In the genomic region with DNA sequence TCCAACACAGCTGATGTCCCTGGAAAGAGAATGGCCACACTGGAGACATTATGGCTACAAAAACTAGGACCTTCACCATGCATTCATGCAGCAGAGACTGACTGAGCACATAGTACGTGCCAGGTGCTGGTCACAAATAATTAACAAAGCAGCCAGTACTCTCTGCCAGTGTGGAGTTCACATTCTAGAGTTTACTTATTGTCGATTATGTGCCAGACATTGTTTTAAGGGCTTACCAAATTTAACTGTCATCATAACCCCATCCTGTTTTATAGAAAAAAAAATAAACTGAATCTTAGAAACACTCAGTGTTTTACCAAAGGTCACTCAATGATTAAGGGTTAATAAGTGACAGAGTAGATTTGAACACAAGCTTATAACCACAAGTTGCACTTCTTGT, we compare ENCODE assay signal across 31 cellular contexts.
"Had no signal": no experiment of that assay in that cellular context is flagged by ENCODE, and none has a peak within 500 bp of the region (broad histone marks: within the 10 kb centered on the region; RNA-seq: fewer than 3 reads in every experiment).

No MANE protein-coding gene starts in this region.

- ATAC-seq: activated CD8-positive, alpha-beta T cell treated with anti-CD3 and anti-CD28 coated beads for 36 hours; activated naive CD4-positive, alpha-beta T cell treated with anti-CD3 and anti-CD28 coated beads, Interleukin-2, amount 50 U/mL, for 72 hours; activated T-cell treated with anti-CD3 and anti-CD28 coated beads, Interleukin-2, amount 50 U/mL, for 4 hours; activated T-cell treated with anti-CD3 and anti-CD28 coated beads, Interleukin-2, amount 50 U/mL, for 72 hours; activated T-helper 17 cell treated with anti-CD3 and anti-CD28 coated beads, Interleukin-2, amount 50 U/mL, for 72 hours; body of pancreas had no signal

- DNase-seq: activated B cell treated with CpG ODN at 0.5 μM for 24 hours; activated CD4-positive, alpha-beta memory T cell treated with anti-CD3 and anti-CD28 coated beads for 36 hours; activated CD4-positive, alpha-beta T cell treated with anti-CD3 and anti-CD28 coated beads for 4 hours; activated CD4-positive, alpha-beta T cell treated with anti-CD3 and anti-CD28 coated beads, Interleukin-2, amount 10 ng/mL, durations not matched to agents 24 days and 14 days; activated CD4-positive, alpha-beta T cell treated with anti-CD3 and anti-CD28 coated beads, Interleukin-2, amount 50 U/mL, for 1 hour; activated CD4-positive, alpha-beta T cell treated with anti-CD3 and anti-CD28 coated beads, Interleukin-2, amount 50 U/mL, for 4 hours; activated CD4-positive, CD25-positive, alpha-beta regulatory T cell treated with anti-CD3 and anti-CD28 coated beads, Interleukin-2, amount 50 U/mL, for 72 hours; activated CD8-positive, alpha-beta memory T cell treated with anti-CD3 and anti-CD28 coated beads, Interleukin-2, amount 50 U/mL, for 4 hours; activated CD8-positive, alpha-beta T cell treated with anti-CD3 and anti-CD28 coated beads for 36 hours; activated effector memory CD4-positive, alpha-beta T cell treated with anti-CD3 and anti-CD28 coated beads, Interleukin-2, amount 50 U/mL, for 16 hours; activated gamma-delta T cell treated with Interleukin-2 at 50 U/mL for 16 hours; activated naive CD4-positive, alpha-beta T cell; activated naive CD4-positive, alpha-beta T cell treated with anti-CD3 and anti-CD28 coated beads for 36 hours; activated naive CD4-positive, alpha-beta T cell treated with anti-CD3 and anti-CD28 coated beads, Interleukin-2, amount 50 U/mL, for 16 hours; activated naive CD8-positive, alpha-beta T cell treated with anti-CD3 and anti-CD28 coated beads for 36 hours; activated T-cell treated with anti-CD3 and anti-CD28 coated beads for 4 hours; activated T-cell treated with anti-CD3 and anti-CD28 coated beads, Interleukin-2, amount 50 U/mL, for 1 hour; activated T-cell treated with anti-CD3 and anti-CD28 coated beads, Interleukin-2, amount 50 U/mL, for 4 hours; activated T-cell treated with anti-CD3 and anti-CD28 coated beads, Interleukin-2, amount 50 U/mL, for 72 hours; adrenal gland; amniotic stem cell; aorta; body of pancreas; brain microvascular endothelial cell; central memory CD4-positive, alpha-beta T cell; T-helper 2 cell; T-helper 9 cell had no signal

- FAIRE-seq: astrocyte, TTC549 had no signal
